Comparison of ENCODE assay signal across 8 cellular contexts in the genomic region with DNA sequence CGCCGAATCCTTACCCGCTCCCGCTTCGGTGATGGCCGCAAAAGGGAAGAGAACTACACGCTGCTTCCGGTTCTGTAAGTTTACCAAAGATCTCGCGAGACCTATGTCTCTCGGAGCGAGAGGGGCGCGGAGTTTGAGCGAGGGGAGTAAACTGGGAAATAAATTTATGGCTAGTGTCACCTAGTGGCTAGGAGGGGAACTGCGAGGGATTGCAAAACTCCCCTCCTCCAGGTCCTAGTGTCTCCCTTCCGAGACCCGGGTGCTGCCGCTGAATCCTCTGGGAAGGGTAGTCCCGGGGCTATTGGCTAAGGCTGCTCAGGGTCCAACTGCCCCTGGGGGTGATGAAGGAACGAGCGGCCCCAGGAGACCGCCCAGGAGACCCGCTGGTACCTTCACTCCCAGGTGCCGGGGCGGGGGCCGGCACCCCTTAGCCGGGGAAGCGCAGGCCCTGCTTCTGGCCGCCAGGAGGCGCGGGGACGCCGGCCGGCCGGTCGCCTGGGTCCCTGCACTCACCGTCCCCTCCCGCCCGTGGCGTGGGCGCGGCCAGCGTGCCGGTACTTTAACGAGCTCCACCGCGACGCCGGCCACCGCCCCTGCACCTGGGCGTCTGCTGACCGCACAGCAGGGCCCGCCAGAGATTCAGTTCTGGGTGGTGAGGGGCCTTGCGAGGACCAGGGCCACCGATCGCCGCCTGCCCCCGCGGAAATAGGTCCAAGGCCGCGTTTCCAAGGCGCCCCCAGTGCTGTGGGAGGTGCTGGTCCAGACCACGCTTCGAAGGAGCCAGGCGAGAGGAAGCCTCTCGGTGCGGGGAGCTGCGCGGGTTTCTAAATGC. TPM values are rescaled to one million over a fixed set of nuclear protein-coding genes. Genes with fewer than 3 reads are reported as not detected.
DNase-seq lines count a peak whose midpoint lies in the region; ATAC-seq, FAIRE-seq and TF ChIP-seq lines count a peak whose summit lies in the region.

RPL26 (minus strand) TSS at position 51 of the 832 bp plus-strand sequence. CDS start 883 bp downstream, outside the sequence.

- dilution Hi-C loops in keratinocyte (cut with MboI; ENCODE audit: extremely low pct_ligation_motif_present, low sequenced_read_pairs), result no loop called here

- no peaks in the 10 kb centered on the region for H3K9me3 ChIP-seq in keratinocyte (ENCODE audit: control insufficient read depth, low read depth, low read length)

- TF ChIP-seq POLR2A in GM18951 (IDR thresholded peaks at IDR 0.05; ENCODE audit: extremely low read depth, insufficient read depth, insufficient read length), result peak; percentile 95

- H4K20me1 ChIP-seq in keratinocyte (ENCODE audit: control insufficient read depth, extremely low read depth, insufficient read depth, low read length), result peaks cover 18% of the 10 kb centered on the region

- H3K27ac ChIP-seq in keratinocyte (ENCODE audit: control insufficient read depth, insufficient read depth, low read length), result peak within 1 kb of the TSS; percentile 50

- H3K9ac ChIP-seq in keratinocyte (ENCODE audit: control insufficient read depth, extremely low read depth, insufficient read depth, low read length), result peak within 1 kb of the TSS; percentile 79

- TF ChIP-seq CTCF in AG09319 (IDR thresholded peaks at IDR 0.05; ENCODE audit: low read depth, low read length), result peak; percentile 81
- TF ChIP-seq CTCF in keratinocyte (optimal IDR thresholded peaks at IDR 0.05 in 1 of 3, IDR thresholded peaks at IDR 0.05 in 1 of 3, conservative IDR thresholded peaks at IDR 0.05 in 1 of 3; ENCODE audit: extremely low read depth in 1 of 3, insufficient read depth in 2 of 3, low read length in 3 of 3), result peak; percentile 86 to 97 (median 90)

- peaks cover 21 to 30% of the 10 kb centered on the region in 2 experiments for H3K36me3 ChIP-seq in keratinocyte (ENCODE audit: control insufficient read depth in 2 of 2, extremely low read depth in 1 of 2, insufficient read depth in 2 of 2, low read length in 2 of 2)

- H2AFZ ChIP-seq in keratinocyte (ENCODE audit: control insufficient read depth, low read length), result peak within 1 kb of the TSS; percentile 78

- FAIRE-seq in keratinocyte (lab: Jason Lieb, UNC), result peak; percentile 69

- H3K9me1 ChIP-seq in keratinocyte (ENCODE audit: control insufficient read depth, extremely low read depth, insufficient read depth, low read length), result no peaks in the 10 kb centered on the region

- H3K4me2 ChIP-seq in keratinocyte (ENCODE audit: control insufficient read depth, extremely low read depth, insufficient read depth, low read depth, low read length), result peak within 1 kb of the TSS; percentile 79

- peak within 1 kb of the TSS; percentile 61 to 72 (median 71) for H3K4me3 ChIP-seq in keratinocyte (ENCODE audit: control insufficient read depth in 2 of 3, extremely low read depth in 1 of 3, insufficient read depth in 2 of 3, low read depth in 1 of 3, low read length in 3 of 3)

- peak; percentile 88 for ATAC-seq in HG03280 (IDR thresholded peaks at IDR 0.05; ENCODE audit: unreplicated experiment)

- peaks cover 39% of the 10 kb centered on the region for H3K4me1 ChIP-seq in keratinocyte (ENCODE audit: control insufficient read depth, extremely low read depth, insufficient read depth, low read length)

- in situ Hi-C loops in GM18951 (cut with MboI; ENCODE audit: low sequenced_read_pairs, unreplicated experiment), result no loop called here

- H3K27me3 ChIP-seq in keratinocyte (ENCODE audit: control insufficient read depth, extremely low read depth, insufficient read depth, low read length), result no peaks in the 10 kb centered on the region

- peaks cover 44% of the 10 kb centered on the region for H3K79me2 ChIP-seq in keratinocyte (ENCODE audit: control insufficient read depth, insufficient read depth, low read length)

- DNase-seq in AG09319 (ENCODE audit: extremely low read depth, low read depth) (peak; percentile 96), NCI-H345 treated with DMSO at 0.1 percent for 48 hours (lab: John Stamatoyannopoulos, UW; ENCODE audit: unreplicated experiment) (peak; percentile 90), cerebellar cortex (ENCODE audit: low spot score) (peak; percentile 99), keratinocyte (ENCODE audit: low read depth, low spot score) (peak; percentile 93)
- DNase-seq in activated CD4-positive, CD25-positive, alpha-beta regulatory T cell treated with anti-CD3 and anti-CD28 coated beads, Interleukin-2, amount 50 U/mL, for 16 hours (ENCODE audit: low read depth, low spot score), result peak; percentile 92
- peak; percentile 94 for DNase-seq in stimulated activated CD4-positive, alpha-beta T cell treated with anti-CD3 and anti-CD28 coated beads, Interleukin-15, amount 100 ng/mL, for 24 hours

RNA-seq across cellular contexts. Expression of gene RPL26, which starts in this region (rescaled TPM):
- polyA plus RNA-seq in keratinocyte, result 4,206 to 5,909 TPM (median 4,505 TPM) in 3 replicates
- polyA plus RNA-seq in keratinocyte (2011; ENCODE audit: low read depth), result 10,583 TPM
- polyA plus RNA-seq in keratinocyte (2011; cell fraction: cytosol; rRNA removed), result 7,444 and 8,930 TPM in 2 replicates
- polyA plus RNA-seq in keratinocyte (2011; cell fraction: nucleus; rRNA removed), result 1,165 and 1,684 TPM in 2 replicates
- polyA plus RNA-seq in keratinocyte (2012; ENCODE audit: low replicate concordance), result 3,382 and 6,981 TPM in 2 replicates
- 276 to 2,052 TPM (median 1,323 TPM) in 3 replicates for polyA minus RNA-seq in keratinocyte
- 863 TPM for polyA minus RNA-seq in keratinocyte (2011; cell fraction: cytosol; rRNA and poly(A)+ RNA removed)
- 120 and 225 TPM in 2 replicates for polyA minus RNA-seq in keratinocyte (2011; cell fraction: nucleus; rRNA and poly(A)+ RNA removed)

Comparison
In these comparisons a context has a peak if more than half of its experiments do, and no peak if none do; other contexts are left out.
1. Peak in every context shown above with its lines: DNase-seq, ATAC-seq, H3K4me3 ChIP-seq and H3K27ac ChIP-seq.